Comparison of ENCODE assay signal across 8 cellular contexts in the genomic region with DNA sequence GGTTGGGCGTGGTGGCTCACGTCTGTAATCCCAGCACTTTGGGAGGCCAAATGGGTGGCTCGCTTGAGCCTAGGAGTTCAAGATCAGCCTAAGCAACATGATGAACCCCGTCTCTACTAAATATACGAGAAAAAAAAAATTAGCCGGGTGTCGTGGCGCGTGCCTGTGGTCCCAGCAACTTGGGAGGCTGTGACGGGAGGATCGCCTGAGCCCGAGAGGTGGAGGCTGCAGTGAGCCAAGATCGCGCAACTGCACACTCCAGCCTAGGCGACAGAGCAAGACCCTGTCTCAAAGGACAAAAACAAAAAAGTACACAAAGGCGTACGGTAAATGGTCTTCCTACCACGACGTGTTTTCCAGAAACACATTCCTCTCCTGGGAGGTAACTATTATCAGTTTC. TPM values are rescaled to one million over a fixed set of nuclear protein-coding genes. Genes with fewer than 3 reads are reported as not detected.
DNase-seq lines count a peak whose midpoint lies in the region; ATAC-seq and TF ChIP-seq lines count a peak whose summit lies in the region.

No MANE protein-coding gene starts in this region.

- peak overlapping the region; percentile 98 for H3K27ac Mint-ChIP-seq in neural crest cell (ENCODE audit: unreplicated experiment)

- peaks cover 15% of the 10 kb centered on the region for H3K36me3 ChIP-seq in BE2C
- H3K36me3 ChIP-seq in MG63: peaks cover 16% of the 10 kb centered on the region

- no peak for ATAC-seq in HG02981 (IDR thresholded peaks at IDR 0.05; ENCODE audit: unreplicated experiment)

- TF ChIP-seq CTCF in BE2C (IDR thresholded peaks at IDR 0.05; ENCODE audit: low read depth, low read length) (no peak), dorsolateral prefrontal cortex (IDR thresholded peaks at IDR 0.05 in 54 of 56, conservative IDR thresholded peaks at IDR 0.05 in 2 of 56; ENCODE audit: low read depth in 1 of 56, partially characterized antibody in 56 of 56) (no peak), neural crest cell (conservative IDR thresholded peaks at IDR 0.05) (no peak)

- H3K9me3 ChIP-seq in BE2C (no peaks in the 10 kb centered on the region), MG63 (no peaks in the 10 kb centered on the region)

- H3K4me1 Mint-ChIP-seq in neural crest cell: peaks cover 20% of the 10 kb centered on the region

- peak overlapping the region in 50 of 59 donors; percentile 40 to 97 (median 88) for H3K27ac ChIP-seq in dorsolateral prefrontal cortex

- peaks cover 32% of the 10 kb centered on the region for H3K27me3 ChIP-seq in BE2C
- H3K27me3 ChIP-seq in MG63: peaks cover 24% of the 10 kb centered on the region
- peaks cover 0 to 14% (median 0%) of the 10 kb centered on the region in 45 donors for H3K27me3 ChIP-seq in dorsolateral prefrontal cortex

- H3K4me3 Mint-ChIP-seq in neural crest cell: peak overlapping the region; percentile 97

- H3K4me1 ChIP-seq in BE2C: no peaks in the 10 kb centered on the region; the same call in 1 of the 2 replicates

- H3K36me3 Mint-ChIP-seq in neural crest cell (ENCODE audit: low read depth): peaks cover 2% of the 10 kb centered on the region

- no peak for DNase-seq in BE2C
- no peak for DNase-seq in MG63
- no peak for DNase-seq in dorsolateral prefrontal cortex
- no peak for DNase-seq in neural crest cell (ENCODE audit: low read depth, low spot score)
- DNase-seq in CD1c-positive myeloid dendritic cell (ENCODE audit: extremely low spot score): no peak
- no peak for DNase-seq in activated CD4-positive, CD25-positive, alpha-beta regulatory T cell treated with anti-CD3 and anti-CD28 coated beads, Interleukin-2, amount 50 U/mL, for 72 hours
- DNase-seq in dedifferentiated amniotic fluid mesenchymal stem cell (ENCODE audit: extremely low spot score): no peak

- peaks cover 39% of the 10 kb centered on the region for H3K27me3 Mint-ChIP-seq in neural crest cell (ENCODE audit: low read depth)

- intact Hi-C loops in dorsolateral prefrontal cortex (cut with DNase I): loop anchor here (10.0 kb wide), 2 partner anchors 130 to 140 kb away; a partner anchor contains a TSS

- no peaks in the 10 kb centered on the region for H3K9me3 Mint-ChIP-seq in neural crest cell

- peak overlapping the region; percentile 100 for H3K4me3 ChIP-seq in BE2C (ENCODE audit: low read depth, low read length)
- H3K4me3 ChIP-seq in MG63: peak overlapping the region; percentile 84
- H3K4me3 ChIP-seq in dorsolateral prefrontal cortex: peak overlapping the region; percentile 52 to 98 (median 87)

RNA-seq across cellular contexts. Expression of a gene that starts 0.5 kb away (rescaled TPM):
- polyA plus RNA-seq in BE2C (2012; ENCODE audit: insufficient read depth, insufficient read length, low read depth): 12.0 TPM
- total RNA-seq in MG63 (2014; rRNA removed; shearing (Covaris generic); ENCODE audit: low replicate concordance): 6.7 and 15.6 TPM in 2 replicates
- total RNA-seq in dorsolateral prefrontal cortex (10 to 100 TPM; 34.9 to 54.4 (median 43.9) TPM), neural crest cell (28.5 and 30.2 TPM in 2 replicates)
